In the genomic region with DNA sequence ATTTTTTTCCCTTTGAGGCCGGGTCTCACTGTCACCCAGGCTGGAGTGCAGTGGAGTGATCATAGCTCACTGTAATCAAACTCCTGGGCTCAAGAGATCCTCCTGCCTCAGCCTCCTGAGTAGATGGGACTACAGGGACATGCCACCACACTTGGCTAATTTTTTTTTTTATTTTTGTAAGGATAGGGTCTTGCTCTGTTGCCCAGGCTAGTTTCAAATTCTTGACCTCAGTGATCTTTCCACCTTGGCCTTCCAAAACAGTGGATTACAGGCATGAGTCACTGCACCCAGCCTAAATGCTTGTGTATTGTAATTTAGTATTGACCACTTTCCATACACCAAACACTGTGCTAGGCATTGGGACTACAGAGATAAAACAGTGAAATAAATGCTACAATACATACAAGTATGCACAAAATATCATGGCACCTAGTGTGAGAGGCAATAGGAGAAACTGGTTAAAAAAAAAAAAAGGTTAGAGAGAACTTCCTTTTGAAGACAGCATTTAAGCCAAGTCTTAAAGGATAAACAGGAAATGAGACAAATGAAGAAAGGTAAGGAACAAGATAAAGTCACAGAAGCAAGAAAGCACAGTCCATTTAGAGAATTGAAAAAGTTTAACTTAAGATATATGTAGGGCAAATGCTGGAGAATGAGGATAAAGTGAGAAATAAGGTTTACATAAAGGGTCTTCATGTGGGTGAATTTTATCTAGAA, we compare ENCODE assay signal across 20 cellular contexts.
DNase-seq lines count a peak whose midpoint lies in the region; ATAC-seq and TF ChIP-seq lines count a peak whose summit lies in the region.
"Had no signal": no experiment of that assay in that cellular context is flagged by ENCODE, and none has a peak within 500 bp of the region (broad histone marks: within the 10 kb centered on the region; RNA-seq: fewer than 3 reads in every experiment).

No MANE protein-coding gene starts in this region.

- CTCF ChIA-PET in CD4-positive, alpha-beta memory T cell (lab: Charles Lee; ENCODE audit: partially characterized antibody): interaction anchor here (0.7 kb wide), 1 partner anchor 44 kb away, joined by 3 read pairs; no protein-coding TSS in a partner anchor

- peak in 3 of 5 donors; percentile 6 to 21 (median 10) for DNase-seq in CD4-positive, alpha-beta memory T cell
- DNase-seq in activated T-helper 2 cell treated with anti-CD3 and anti-CD28 coated beads, Interferon-gamma antibody, Interleukin-2, Interleukin-4, amounts not matched to agents 10 μg/mL and 5 μg/mL and 100 μg/mL, durations not matched to agents 14 hours and 24 hours and 36 hours (ENCODE audit: low spot score): no peak
- DNase-seq in naive B cell (no peak), stomach (no peak), HUDEP-2 (lab: John Stamatoyannopoulos, UW; ENCODE audit: unreplicated experiment in 76 of 76) (no peak)
- DNase-seq: activated gamma-delta T cell; AML-193; erythroblast; GF-D8; left ventricle myocardium inferior; NCI-H1092; NCI-H524 treated with DMSO at 0.1 percent for 48 hours; PC-3; posterior cingulate gyrus; stimulated activated CD4-positive, alpha-beta T cell treated with anti-CD3 and anti-CD28 coated beads, Interleukin-2, amount 100 ng/mL, for 48 hours had no signal

- no peaks in the 10 kb centered on the region for H3K27me3 ChIP-seq in CD4-positive, alpha-beta memory T cell (ENCODE audit: insufficient read depth, low read length)
- H3K27me3 ChIP-seq in stomach: no peaks in the 10 kb centered on the region

- H3K27ac ChIP-seq in CD4-positive, alpha-beta memory T cell (ENCODE audit: low read depth, low read length): peak overlapping the region; percentile 5
- no peak overlapping the region for H3K27ac ChIP-seq in stomach
- H3K27ac ChIP-seq: KMS-11, left ventricle myocardium inferior, thoracic aorta had no signal

- peaks cover 0 to 1% (median 0%) of the 10 kb centered on the region in 8 donors for H3K9me3 Mint-ChIP-seq in CD4-positive, alpha-beta memory T cell
- H3K9me3 Mint-ChIP-seq in IgD-negative memory B cell: no peaks in the 10 kb centered on the region
- H3K9me3 Mint-ChIP-seq in activated T-helper 2 cell treated with anti-CD3 and anti-CD28 coated beads, Interferon-gamma antibody, Interleukin-2, Interleukin-4, amounts not matched to agents 10 μg/mL and 5 μg/mL and 100 μg/mL, durations not matched to agents 14 hours and 24 hours and 36 hours: no peaks in the 10 kb centered on the region
- H3K9me3 Mint-ChIP-seq in naive B cell: no peaks in the 10 kb centered on the region
- H3K9me3 Mint-ChIP-seq: brain had no signal

- peaks cover 37% of the 10 kb centered on the region for H3K4me1 ChIP-seq in CD4-positive, alpha-beta memory T cell (ENCODE audit: insufficient read depth, low read length)
- H3K4me1 ChIP-seq in stomach: no peaks in the 10 kb centered on the region
- H3K4me1 ChIP-seq: left ventricle myocardium inferior had no signal

- no peaks in the 10 kb centered on the region for H3K27me3 Mint-ChIP-seq in CD4-positive, alpha-beta memory T cell
- H3K27me3 Mint-ChIP-seq in IgD-negative memory B cell: no peaks in the 10 kb centered on the region
- H3K27me3 Mint-ChIP-seq in activated T-helper 2 cell treated with anti-CD3 and anti-CD28 coated beads, Interferon-gamma antibody, Interleukin-2, Interleukin-4, amounts not matched to agents 10 μg/mL and 5 μg/mL and 100 μg/mL, durations not matched to agents 14 hours and 24 hours and 36 hours (ENCODE audit: low read depth): no peaks in the 10 kb centered on the region
- H3K27me3 Mint-ChIP-seq in naive B cell: no peaks in the 10 kb centered on the region
- H3K27me3 Mint-ChIP-seq: brain had no signal

- H3K9me3 ChIP-seq in CD4-positive, alpha-beta memory T cell (ENCODE audit: control insufficient read depth in 1 of 2, low read length in 2 of 2): no peaks in the 10 kb centered on the region
- no peaks in the 10 kb centered on the region for H3K9me3 ChIP-seq in stomach
- H3K9me3 ChIP-seq: left ventricle myocardium inferior, thoracic aorta had no signal

- no peak for TF ChIP-seq POLR2A in stomach (IDR thresholded peaks at IDR 0.05)

- intact Hi-C loops in CD4-positive, alpha-beta memory T cell (cut with micrococcal nuclease): loop anchor here (2.0 to 5.0 kb wide), 2 partner anchors 44 to 115 kb away; no protein-coding TSS in a partner anchor
- intact Hi-C loops in activated T-helper 2 cell treated with anti-CD3 and anti-CD28 coated beads, Interferon-gamma antibody, Interleukin-2, Interleukin-4, amounts not matched to agents 10 μg/mL and 5 μg/mL and 100 μg/mL, durations not matched to agents 14 hours and 24 hours and 36 hours (cut with micrococcal nuclease): loop anchor here (2.0 to 5.0 kb wide), 3 partner anchors 24 to 115 kb away; no protein-coding TSS in a partner anchor
- intact Hi-C loops in stomach (cut with DNase I; ENCODE audit: low total_unique reads): no loop called here

- peaks cover 20% of the 10 kb centered on the region for H3K36me3 ChIP-seq in CD4-positive, alpha-beta memory T cell (ENCODE audit: insufficient read depth, low read length)
- peaks cover 6 to 76% (median 71%) of the 10 kb centered on the region in 4 donors for H3K36me3 ChIP-seq in stomach

- TF ChIP-seq CTCF in stomach (IDR thresholded peaks at IDR 0.05): no peak

- TF ChIP-seq EP300 in stomach (IDR thresholded peaks at IDR 0.05): no peak

- WGBS in stomach, 5 donors: 87 to 100% (median 89%) methylated on average over 1 of the region's 1 CpG

- peak overlapping the region; percentile 16 to 92 (median 85) for H3K27ac Mint-ChIP-seq in CD4-positive, alpha-beta memory T cell
- peak overlapping the region; percentile 13 to 83 (median 54) for H3K27ac Mint-ChIP-seq in IgD-negative memory B cell
- H3K27ac Mint-ChIP-seq in activated T-helper 2 cell treated with anti-CD3 and anti-CD28 coated beads, Interferon-gamma antibody, Interleukin-2, Interleukin-4, amounts not matched to agents 10 μg/mL and 5 μg/mL and 100 μg/mL, durations not matched to agents 14 hours and 24 hours and 36 hours: peak overlapping the region; percentile 79
- peak overlapping the region; percentile 54 to 97 (median 83) for H3K27ac Mint-ChIP-seq in naive B cell
- H3K27ac Mint-ChIP-seq: brain had no signal

- no peak overlapping the region for H3K4me3 ChIP-seq in CD4-positive, alpha-beta memory T cell (ENCODE audit: low read length in 2 of 2)
- H3K4me3 ChIP-seq in stomach: no peak overlapping the region
- H3K4me3 ChIP-seq: left ventricle myocardium inferior, thoracic aorta had no signal

- peaks cover 58 to 59% of the 10 kb centered on the region in 2 donors for H3K36me3 Mint-ChIP-seq in CD4-positive, alpha-beta memory T cell
- H3K36me3 Mint-ChIP-seq in IgD-negative memory B cell (peaks cover 15% of the 10 kb centered on the region), naive B cell (peaks cover 36 to 39% of the 10 kb centered on the region in 2 donors)
- H3K36me3 Mint-ChIP-seq in activated T-helper 2 cell treated with anti-CD3 and anti-CD28 coated beads, Interferon-gamma antibody, Interleukin-2, Interleukin-4, amounts not matched to agents 10 μg/mL and 5 μg/mL and 100 μg/mL, durations not matched to agents 14 hours and 24 hours and 36 hours (ENCODE audit: low read depth): peaks cover 72% of the 10 kb centered on the region

- H3K4me3 Mint-ChIP-seq in CD4-positive, alpha-beta memory T cell: peak overlapping the region; percentile 5 to 64 (median 35)
- peak overlapping the region in 2 of 4 donors; percentile 7 to 47 for H3K4me3 Mint-ChIP-seq in IgD-negative memory B cell
- peak overlapping the region; percentile 10 for H3K4me3 Mint-ChIP-seq in activated T-helper 2 cell treated with anti-CD3 and anti-CD28 coated beads, Interferon-gamma antibody, Interleukin-2, Interleukin-4, amounts not matched to agents 10 μg/mL and 5 μg/mL and 100 μg/mL, durations not matched to agents 14 hours and 24 hours and 36 hours (ENCODE audit: low read depth)
- no peak overlapping the region for H3K4me3 Mint-ChIP-seq in naive B cell
- H3K4me3 Mint-ChIP-seq: brain had no signal

- ATAC-seq in naive B cell (ENCODE audit: low read depth in 2 of 2) (peak in 1 of 2 donors; percentile 35), GM18870 (IDR thresholded peaks at IDR 0.05; ENCODE audit: unreplicated experiment) (no peak)
- ATAC-seq: PC-3 had no signal

- POLR2A ChIA-PET in CD4-positive, alpha-beta memory T cell (lab: Charles Lee; ENCODE audit: partially characterized antibody): no interaction called here

- H3K4me1 Mint-ChIP-seq in CD4-positive, alpha-beta memory T cell: peaks cover 28 to 39% (median 31%) of the 10 kb centered on the region in 4 donors
- peaks cover 3 to 17% (median 14%) of the 10 kb centered on the region in 3 donors for H3K4me1 Mint-ChIP-seq in IgD-negative memory B cell
- H3K4me1 Mint-ChIP-seq in activated T-helper 2 cell treated with anti-CD3 and anti-CD28 coated beads, Interferon-gamma antibody, Interleukin-2, Interleukin-4, amounts not matched to agents 10 μg/mL and 5 μg/mL and 100 μg/mL, durations not matched to agents 14 hours and 24 hours and 36 hours (ENCODE audit: low read depth): peaks cover 27% of the 10 kb centered on the region
- H3K4me1 Mint-ChIP-seq in naive B cell: peaks cover 11 to 16% (median 12%) of the 10 kb centered on the region in 3 donors
- H3K4me1 Mint-ChIP-seq: brain had no signal

Comparison
In these comparisons a context has a peak if more than half of its experiments do, and no peak if none do; other contexts are left out.
1. DNase-seq: peak in CD4-positive, alpha-beta memory T cell (3 of 5); none in activated T-helper 2 cell treated with anti-CD3 and anti-CD28 coated beads, Interferon-gamma antibody, Interleukin-2, Interleukin-4, amounts not matched to agents 10 μg/mL and 5 μg/mL and 100 μg/mL, durations not matched to agents 14 hours and 24 hours and 36 hours (single experiment), naive B cell (single experiment), stomach (single experiment) and HUDEP-2 (0 of 76).
2. H3K4me3 Mint-ChIP-seq: peak in CD4-positive, alpha-beta memory T cell (8 of 8) and activated T-helper 2 cell treated with anti-CD3 and anti-CD28 coated beads, Interferon-gamma antibody, Interleukin-2, Interleukin-4, amounts not matched to agents 10 μg/mL and 5 μg/mL and 100 μg/mL, durations not matched to agents 14 hours and 24 hours and 36 hours (single experiment); none in naive B cell (0 of 8).
3. Peak in every context shown above with its lines, with median percentiles within 50 percentile points of each other: H3K27ac Mint-ChIP-seq.